19 cellular contexts compared by ENCODE assay signal in genomic region chr3:38645076-38645475, GRCh38. TPM values are rescaled to one million over a fixed set of nuclear protein-coding genes. Genes with fewer than 3 reads are reported as not detected.
A peak's percentile ranks its signal among the peaks of the same experiment; 100 is the strongest.
DNase-seq lines count a peak whose midpoint lies in the region; ATAC-seq and TF ChIP-seq lines count a peak whose summit lies in the region.
"Had no signal": no experiment of that assay in that cellular context is flagged by ENCODE, and none has a peak within 500 bp of the region (broad histone marks: within the 10 kb centered on the region; RNA-seq: fewer than 3 reads in every experiment).

No MANE protein-coding gene starts in this region.

- H3K4ac ChIP-seq in neuronal stem cell (ENCODE audit: low read length): no peak overlapping the region

- ATAC-seq in heart left ventricle: no peak
- no peak for ATAC-seq in Right ventricle myocardium inferior
- ATAC-seq in activated CD8-positive, alpha-beta memory T cell treated with anti-CD3 and anti-CD28 coated beads, Interleukin-2, amount 10 ng/mL, durations not matched to agents 7 days and 5 days: no peak
- ATAC-seq in CD4-positive, alpha-beta T cell (ENCODE audit: poor library complexity): no peak
- ATAC-seq: A549, GM12878 had no signal

- H3K4me1 Mint-ChIP-seq in type B pancreatic cell (ENCODE audit: unreplicated experiment): no peaks in the 10 kb centered on the region
- H3K4me1 Mint-ChIP-seq in activated CD8-positive, alpha-beta memory T cell treated with anti-CD3 and anti-CD28 coated beads, Interleukin-2, amount 10 ng/mL, durations not matched to agents 7 days and 5 days: peaks cover 4% of the 10 kb centered on the region
- H3K4me1 Mint-ChIP-seq in CD4-positive, alpha-beta T cell (ENCODE audit: low read depth): peaks cover 5% of the 10 kb centered on the region

- H3K36me3 ChIP-seq in heart left ventricle: no peaks in the 10 kb centered on the region
- H3K36me3 ChIP-seq in left ventricle myocardium inferior: no peaks in the 10 kb centered on the region
- H3K36me3 ChIP-seq in neuronal stem cell (replicated peaks in 1 of 2; ENCODE audit: control insufficient read depth in 2 of 2, insufficient read depth in 2 of 2, low read length in 2 of 2): no peaks in the 10 kb centered on the region
- H3K36me3 ChIP-seq: BLaER1 treated with 17β-estradiol and CSF1 and Interleukin-3, amounts not matched to agents 10 nM and 100 nM had no signal

- H3K18ac ChIP-seq in neuronal stem cell (ENCODE audit: low read length): no peak overlapping the region

- no peak overlapping the region for H3K9ac ChIP-seq in neuronal stem cell (ENCODE audit: low read depth, low read length, poor library complexity)
- H3K9ac ChIP-seq: BLaER1 treated with 17β-estradiol and CSF1 and Interleukin-3, amounts not matched to agents 10 nM and 100 nM; KMS-11 had no signal

- intact Hi-C loops in heart left ventricle (cut with DNase I) (loop anchor here in 4 of 10 donors (2.0 to 5.0 kb wide), 4 partner anchors 28 to 68 kb away; no protein-coding TSS in a partner anchor), Right ventricle myocardium inferior (cut with DNase I) (loop anchor here (2.0 kb wide), 2 partner anchors 28 to 64 kb away; no protein-coding TSS in a partner anchor), left ventricle myocardium inferior (cut with micrococcal nuclease) (no loop called here), posterior vena cava (cut with DNase I) (loop anchor here in 1 of 2 donors (5.0 kb wide), 1 partner anchor 118 kb away; no protein-coding TSS in a partner anchor)
- intact Hi-C loops in CD4-positive, alpha-beta T cell (cut with DNase I, micrococcal nuclease): loop anchor here in 1 of 2 experiments (5.0 kb wide), 1 partner anchor 788 kb away; no protein-coding TSS in a partner anchor

- H3K79me1 ChIP-seq in neuronal stem cell (ENCODE audit: low read depth, low read length): no peaks in the 10 kb centered on the region

- H3K9me3 ChIP-seq in heart left ventricle (no peaks in the 10 kb centered on the region), left ventricle myocardium inferior (replicated peaks) (no peaks in the 10 kb centered on the region), neuronal stem cell (replicated peaks in 1 of 2; ENCODE audit: control insufficient read depth in 2 of 2, insufficient read depth in 1 of 2, low read depth in 1 of 2, low read length in 2 of 2) (no peaks in the 10 kb centered on the region)
- H3K9me3 ChIP-seq in CD4-positive, alpha-beta T cell (ENCODE audit: control insufficient read depth, low read length): no peaks in the 10 kb centered on the region
- H3K9me3 ChIP-seq: A549; BLaER1 treated with 17β-estradiol and CSF1 and Interleukin-3, amounts not matched to agents 10 nM and 100 nM had no signal

- no peak overlapping the region for H3K4me3 Mint-ChIP-seq in type B pancreatic cell
- H3K4me3 Mint-ChIP-seq in activated CD8-positive, alpha-beta memory T cell treated with anti-CD3 and anti-CD28 coated beads, Interleukin-2, amount 10 ng/mL, durations not matched to agents 7 days and 5 days: no peak overlapping the region
- no peak overlapping the region for H3K4me3 Mint-ChIP-seq in CD4-positive, alpha-beta T cell

- peaks cover 0 to 38% (median 12%) of the 10 kb centered on the region in 9 donors for H3K27me3 ChIP-seq in heart left ventricle
- H3K27me3 ChIP-seq in left ventricle myocardium inferior (ENCODE audit: low read depth): peaks cover 57% of the 10 kb centered on the region
- H3K27me3 ChIP-seq in neuronal stem cell (ENCODE audit: control insufficient read depth in 3 of 3, insufficient read depth in 3 of 3, low read depth in 1 of 3, low read length in 3 of 3): peaks cover 0 to 90% (median 22%) of the 10 kb centered on the region in 3 experiments
- H3K27me3 ChIP-seq in CD4-positive, alpha-beta T cell (ENCODE audit: control insufficient read depth, insufficient read depth, low read length): peaks cover 31% of the 10 kb centered on the region

- no peak overlapping the region for H2AK5ac ChIP-seq in neuronal stem cell (ENCODE audit: low read depth, low read length)

- peak overlapping the region; percentile 38 for H4K91ac ChIP-seq in neuronal stem cell (ENCODE audit: low read depth, low read length, poor library complexity)

- H4K8ac ChIP-seq in neuronal stem cell (ENCODE audit: low read depth, low read length): no peak overlapping the region

- no peak overlapping the region for H3K23ac ChIP-seq in neuronal stem cell (ENCODE audit: low read depth, low read length, poor library complexity)

- no peak overlapping the region for H3K4me2 ChIP-seq in neuronal stem cell (ENCODE audit: insufficient read depth, low read length, poor library complexity, severe bottlenecking)
- H3K4me2 ChIP-seq: A549; BLaER1 treated with 17β-estradiol and CSF1 and Interleukin-3, amounts not matched to agents 10 nM and 100 nM; KMS-11 had no signal

- H2BK5ac ChIP-seq in neuronal stem cell (ENCODE audit: low read length): no peak overlapping the region

- TF ChIP-seq CTCF in heart left ventricle (IDR thresholded peaks at IDR 0.05) (no peak), left ventricle myocardium inferior (IDR thresholded peaks at IDR 0.05; ENCODE audit: borderline replicate concordance) (no peak), type B pancreatic cell (conservative IDR thresholded peaks at IDR 0.05) (no peak)
- TF ChIP-seq CTCF in CD4-positive, alpha-beta T cell (IDR thresholded peaks at IDR 0.05): no peak

- peaks cover 0 to 82% (median 21%) of the 10 kb centered on the region in 12 donors for H3K4me1 ChIP-seq in heart left ventricle
- H3K4me1 ChIP-seq in left ventricle myocardium inferior: peaks cover 92% of the 10 kb centered on the region
- H3K4me1 ChIP-seq in neuronal stem cell (ENCODE audit: control insufficient read depth in 2 of 2, insufficient read depth in 1 of 2, low read depth in 1 of 2, low read length in 2 of 2): peaks cover 2 to 20% of the 10 kb centered on the region in 2 donors
- H3K4me1 ChIP-seq: A549 had no signal

- H3K4me3 ChIP-seq in heart left ventricle (peak overlapping the region in 4 of 12 donors; percentile 0 to 29 (median 12)), left ventricle myocardium inferior (peak overlapping the region; percentile 80), neuronal stem cell (ENCODE audit: low read length in 2 of 2) (no peak overlapping the region)
- H3K4me3 ChIP-seq: A549; BLaER1 treated with 17β-estradiol and CSF1 and Interleukin-3, amounts not matched to agents 10 nM and 100 nM; GM12878 had no signal

- H3K36me3 Mint-ChIP-seq in type B pancreatic cell: no peaks in the 10 kb centered on the region
- H3K36me3 Mint-ChIP-seq in activated CD8-positive, alpha-beta memory T cell treated with anti-CD3 and anti-CD28 coated beads, Interleukin-2, amount 10 ng/mL, durations not matched to agents 7 days and 5 days: no peaks in the 10 kb centered on the region
- H3K36me3 Mint-ChIP-seq in CD4-positive, alpha-beta T cell (ENCODE audit: low read depth): no peaks in the 10 kb centered on the region

- CTCF ChIA-PET in activated CD8-positive, alpha-beta memory T cell treated with anti-CD3 and anti-CD28 coated beads, Interleukin-2, amount 10 ng/mL, durations not matched to agents 7 days and 5 days (lab: Charles Lee): interaction anchor here (0.9 to 1.0 kb wide), 2 partner anchors 18 to 124 kb away, joined by 3 to 4 read pairs; no protein-coding TSS in a partner anchor
- CTCF ChIA-PET in CD4-positive, alpha-beta T cell (lab: Charles Lee): no interaction called here

- POLR2A ChIA-PET in CD4-positive, alpha-beta T cell (lab: Charles Lee): no interaction called here

- H3K27ac ChIP-seq in heart left ventricle (peak overlapping the region; percentile 22 to 98 (median 92)), left ventricle myocardium inferior (replicated peaks) (peak overlapping the region; percentile 93), neuronal stem cell (replicated peaks; ENCODE audit: low read length) (no peak overlapping the region)
- H3K27ac ChIP-seq in CD4-positive, alpha-beta T cell (ENCODE audit: low read depth, low read length): no peak overlapping the region
- H3K27ac ChIP-seq: A549; BLaER1 treated with 17β-estradiol and CSF1 and Interleukin-3, amounts not matched to agents 10 nM and 100 nM; KMS-11 had no signal

- H2BK12ac ChIP-seq in neuronal stem cell (ENCODE audit: low read length): no peak overlapping the region

- no peaks in the 10 kb centered on the region for H3K9me3 Mint-ChIP-seq in type B pancreatic cell
- H3K9me3 Mint-ChIP-seq in activated CD8-positive, alpha-beta memory T cell treated with anti-CD3 and anti-CD28 coated beads, Interleukin-2, amount 10 ng/mL, durations not matched to agents 7 days and 5 days (ENCODE audit: low read depth): no peaks in the 10 kb centered on the region
- H3K9me3 Mint-ChIP-seq in CD4-positive, alpha-beta T cell: no peaks in the 10 kb centered on the region

- TF ChIP-seq POLR2A in heart left ventricle (IDR thresholded peaks at IDR 0.05): no peak

- H3K14ac ChIP-seq in neuronal stem cell (ENCODE audit: low read length): no peak overlapping the region

- H2AFZ ChIP-seq in neuronal stem cell (ENCODE audit: low read length): no peak overlapping the region

- H3K27ac Mint-ChIP-seq in type B pancreatic cell: no peak overlapping the region
- no peak overlapping the region for H3K27ac Mint-ChIP-seq in activated CD8-positive, alpha-beta memory T cell treated with anti-CD3 and anti-CD28 coated beads, Interleukin-2, amount 10 ng/mL, durations not matched to agents 7 days and 5 days
- no peak overlapping the region for H3K27ac Mint-ChIP-seq in CD4-positive, alpha-beta T cell

- peaks cover 25% of the 10 kb centered on the region for H3K27me3 Mint-ChIP-seq in type B pancreatic cell
- peaks cover 3% of the 10 kb centered on the region for H3K27me3 Mint-ChIP-seq in activated CD8-positive, alpha-beta memory T cell treated with anti-CD3 and anti-CD28 coated beads, Interleukin-2, amount 10 ng/mL, durations not matched to agents 7 days and 5 days
- H3K27me3 Mint-ChIP-seq in CD4-positive, alpha-beta T cell: peaks cover 8% of the 10 kb centered on the region

- 40 to 48% (median 42%) methylated on average over 4 of the region's 4 CpGs for WGBS in heart left ventricle, 4 donors
- no CpG with 5 or more reads among the region's 4 CpGs for WGBS in neuronal stem cell (ENCODE audit: extremely low coverage in 2 of 2, insufficient read length in 2 of 2, insufficient replicate concordance in 1 of 2), 2 donors

- no peak overlapping the region for H2BK120ac ChIP-seq in neuronal stem cell (ENCODE audit: low read depth, low read length)

- DNase-seq in heart left ventricle (peak in 1 of 5 donors; percentile 17), Right ventricle myocardium inferior (ENCODE audit: missing footprints) (no peak), left ventricle myocardium inferior (no peak), neuronal stem cell (ENCODE audit: low spot score) (no peak), type B pancreatic cell (ENCODE audit: extremely low spot score, unreplicated experiment) (peak; percentile 53), posterior vena cava (ENCODE audit: low spot score) (no peak)
- no peak for DNase-seq in activated CD8-positive, alpha-beta memory T cell treated with anti-CD3 and anti-CD28 coated beads, Interleukin-2, amount 10 ng/mL, durations not matched to agents 7 days and 5 days
- DNase-seq in CD4-positive, alpha-beta T cell: no peak
- DNase-seq: GDM1, NCI-H1048, NCI-H1436 treated with DMSO at 0.1 percent for 48 hours, NCI-H2029 treated with DMSO at 0.1 percent for 48 hours, NCI-H2171 treated with DMSO at 0.1 percent for 48 hours, NCI-H446 treated with DMSO at 0.1 percent for 48 hours, NCI-H748 treated with DMSO at 0.1 percent for 48 hours had no signal

- no peak overlapping the region for H2BK15ac ChIP-seq in neuronal stem cell (ENCODE audit: low read length)

RNA-seq across cellular contexts. Expression of gene SCN5A, which starts 4.4 kb away (rescaled TPM):
- total RNA-seq in heart left ventricle (100 to 1,000 TPM; 133 to 242 (median 198) TPM), Right ventricle myocardium inferior (163 TPM), left ventricle myocardium inferior (239 TPM), type B pancreatic cell (ENCODE audit: low replicate concordance) (0.38 and 3.5 TPM in 2 replicates), posterior vena cava (1 to 10 TPM in 1 of 2 donors, under 1 TPM in 1; 0.32 to 1.4 TPM)
- polyA plus RNA-seq in heart left ventricle: 10 to 100 TPM; 88.4 to 92.5 TPM
- polyA plus RNA-seq in neuronal stem cell (2013, experiment 1 of 2): 1.3 TPM
- 1.5 TPM for polyA plus RNA-seq in neuronal stem cell (2013, experiment 2 of 2)
- not detected for total RNA-seq in activated CD8-positive, alpha-beta memory T cell treated with anti-CD3 and anti-CD28 coated beads, Interleukin-2, amount 10 ng/mL, durations not matched to agents 7 days and 5 days
- total RNA-seq in CD4-positive, alpha-beta T cell: under 1 TPM in 1 of 2 experiments, not detected in 1; 0.11 TPM
- total RNA-seq: GM12878 had no signal
- polyA plus RNA-seq: GM12878 had no signal

Comparison
In these comparisons a context has a peak if more than half of its experiments do, and no peak if none do; other contexts are left out.
1. H3K27ac ChIP-seq: peak in heart left ventricle (12 of 12) and left ventricle myocardium inferior (single experiment); none in neuronal stem cell (single experiment) and CD4-positive, alpha-beta T cell (single experiment).
2. RNA of gene SCN5A, which starts 4.4 kb away (total RNA-seq): 239 TPM in left ventricle myocardium inferior (single experiment), 133 to 242 TPM in heart left ventricle and 163 TPM in Right ventricle myocardium inferior (single experiment); 0.38 to 3.5 TPM in type B pancreatic cell, 0.32 to 1.4 TPM in posterior vena cava, 0.11 TPM in CD4-positive, alpha-beta T cell and not detected in activated CD8-positive, alpha-beta memory T cell treated with anti-CD3 and anti-CD28 coated beads, Interleukin-2, amount 10 ng/mL, durations not matched to agents 7 days and 5 days; every median in the first group is over 10 times any median in the second.